ENCODE assay signal across 34 cellular contexts in the genomic region with DNA sequence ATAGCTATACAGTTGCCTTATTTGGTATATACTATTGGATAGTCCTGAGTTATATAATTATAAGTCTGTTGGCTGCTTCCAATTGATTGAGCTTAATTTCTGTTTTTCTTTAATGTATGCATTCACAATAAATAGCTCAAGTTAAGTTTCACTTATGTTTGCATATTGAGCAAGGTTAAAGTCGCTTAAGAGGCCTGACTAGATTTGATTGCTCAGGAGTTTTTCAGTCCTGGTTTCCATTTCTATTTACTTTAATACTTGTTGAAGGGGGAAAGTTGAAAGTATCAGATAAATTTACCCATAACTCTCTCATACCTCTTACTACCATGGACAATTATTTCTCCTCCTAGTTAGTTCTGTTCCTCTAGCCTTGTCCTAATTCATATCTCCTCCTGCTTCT.
"Had no signal": no experiment of that assay in that cellular context is flagged by ENCODE, and none has a peak within 500 bp of the region (broad histone marks: within the 10 kb centered on the region; RNA-seq: fewer than 3 reads in every experiment).

No MANE protein-coding gene starts in this region.

- H3K36me3 ChIP-seq: ascending aorta, breast epithelium, cardiac muscle cell, colonic mucosa, esophagus squamous epithelium, gastroesophageal sphincter, heart right ventricle, WERI-Rb-1 had no signal

- H3K4me3 Mint-ChIP-seq: activated B cell treated with CpG ODN at 0.5 μM for 24 hours; activated CD4-positive, alpha-beta memory T cell treated with anti-CD3 and anti-CD28 coated beads for 36 hours; activated CD4-positive, alpha-beta T cell treated with anti-CD3 and anti-CD28 coated beads, Interleukin-2, amount 10 ng/mL, durations not matched to agents 24 days and 14 days; activated CD8-positive, alpha-beta memory T cell treated with anti-CD3 and anti-CD28 coated beads, Interleukin-2, amount 10 ng/mL, durations not matched to agents 7 days and 5 days; activated CD8-positive, alpha-beta T cell treated with anti-CD3 and anti-CD28 coated beads, Interleukin-2, amount 10 ng/mL, durations not matched to agents 7 days and 5 days; activated naive CD4-positive, alpha-beta T cell treated with anti-CD3 and anti-CD28 coated beads for 36 hours; activated naive CD8-positive, alpha-beta T cell treated with anti-CD3 and anti-CD28 coated beads, Interleukin-2, amount 10 ng/mL, durations not matched to agents 7 days and 5 days; activated T-helper 1 cell treated with anti-CD3 and anti-CD28 coated beads, Interleukin-12 subunit alpha, Interleukin-12 subunit beta, Interleukin-2, Interleukin-4 antibody, amounts not matched to agents 30 ng/mL and 10 ng/mL and 1 ng/mL, durations not matched to agents 14 hours and 24 hours and 36 hours; brain; T-helper 17 cell; T-helper 2 cell treated with Interferon-gamma antibody and Interleukin-4, amounts not matched to agents 5 μg/mL and 100 μg/mL, for 36 hours had no signal

- H3K4me1 Mint-ChIP-seq: activated B cell treated with CpG ODN at 0.5 μM for 24 hours; activated CD4-positive, alpha-beta T cell treated with anti-CD3 and anti-CD28 coated beads, Interleukin-2, amount 10 ng/mL, durations not matched to agents 24 days and 14 days; activated CD8-positive, alpha-beta memory T cell treated with anti-CD3 and anti-CD28 coated beads, Interleukin-2, amount 10 ng/mL, durations not matched to agents 7 days and 5 days; activated naive CD8-positive, alpha-beta T cell treated with anti-CD3 and anti-CD28 coated beads, Interleukin-2, amount 10 ng/mL, durations not matched to agents 7 days and 5 days; brain; T-helper 17 cell had no signal

- H3K9me3 ChIP-seq: ascending aorta, breast epithelium, colonic mucosa, esophagus squamous epithelium, gastroesophageal sphincter, heart right ventricle had no signal

- H3K36me3 Mint-ChIP-seq: activated CD4-positive, alpha-beta memory T cell treated with anti-CD3 and anti-CD28 coated beads for 36 hours; activated CD8-positive, alpha-beta memory T cell treated with anti-CD3 and anti-CD28 coated beads, Interleukin-2, amount 10 ng/mL, durations not matched to agents 7 days and 5 days; activated naive CD4-positive, alpha-beta T cell treated with anti-CD3 and anti-CD28 coated beads, Interleukin-2, amount 50 U/mL, for 72 hours; activated naive CD8-positive, alpha-beta T cell treated with anti-CD3 and anti-CD28 coated beads, Interleukin-2, amount 10 ng/mL, durations not matched to agents 7 days and 5 days; brain had no signal

- H3K27ac Mint-ChIP-seq: activated B cell treated with CpG ODN at 0.5 μM for 24 hours; activated CD4-positive, alpha-beta memory T cell treated with anti-CD3 and anti-CD28 coated beads for 36 hours; activated CD4-positive, alpha-beta T cell treated with anti-CD3 and anti-CD28 coated beads, Interleukin-2, amount 10 ng/mL, durations not matched to agents 24 days and 14 days; activated CD8-positive, alpha-beta memory T cell treated with anti-CD3 and anti-CD28 coated beads, Interleukin-2, amount 10 ng/mL, durations not matched to agents 7 days and 5 days; activated CD8-positive, alpha-beta T cell treated with anti-CD3 and anti-CD28 coated beads, Interleukin-2, amount 10 ng/mL, durations not matched to agents 7 days and 5 days; activated naive CD4-positive, alpha-beta T cell treated with anti-CD3 and anti-CD28 coated beads for 36 hours; activated naive CD4-positive, alpha-beta T cell treated with anti-CD3 and anti-CD28 coated beads, Interleukin-2, amount 50 U/mL, for 72 hours; activated naive CD8-positive, alpha-beta T cell treated with anti-CD3 and anti-CD28 coated beads, Interleukin-2, amount 10 ng/mL, durations not matched to agents 7 days and 5 days; activated T-helper 1 cell treated with anti-CD3 and anti-CD28 coated beads, Interleukin-12 subunit alpha, Interleukin-12 subunit beta, Interleukin-2, Interleukin-4 antibody, amounts not matched to agents 30 ng/mL and 10 ng/mL and 1 ng/mL, durations not matched to agents 14 hours and 24 hours and 36 hours; activated T-helper 2 cell treated with anti-CD3 and anti-CD28 coated beads, Interferon-gamma antibody, Interleukin-2, Interleukin-4, amounts not matched to agents 10 μg/mL and 5 μg/mL and 100 μg/mL, durations not matched to agents 14 hours and 24 hours and 36 hours; brain; T-helper 17 cell; T-helper 2 cell treated with Interferon-gamma antibody and Interleukin-4, amounts not matched to agents 5 μg/mL and 100 μg/mL, for 36 hours had no signal

- FAIRE-seq: endometrium, endothelial cell of umbilical vein had no signal

- DNase-seq: activated B cell treated with CpG ODN at 0.5 μM for 24 hours; activated CD4-positive, alpha-beta memory T cell treated with anti-CD3 and anti-CD28 coated beads for 36 hours; activated CD4-positive, alpha-beta T cell treated with anti-CD3 and anti-CD28 coated beads, Interleukin-2, amount 10 ng/mL, durations not matched to agents 24 days and 14 days; activated CD8-positive, alpha-beta memory T cell treated with anti-CD3 and anti-CD28 coated beads, Interleukin-2, amount 10 ng/mL, durations not matched to agents 7 days and 5 days; activated CD8-positive, alpha-beta memory T cell treated with anti-CD3 and anti-CD28 coated beads, Interleukin-2, amount 50 U/mL, for 4 hours; activated CD8-positive, alpha-beta T cell treated with anti-CD3 and anti-CD28 coated beads, Interleukin-2, amount 10 ng/mL, durations not matched to agents 7 days and 5 days; activated effector memory CD4-positive, alpha-beta T cell treated with anti-CD3 and anti-CD28 coated beads, Interleukin-2, amount 50 U/mL, for 16 hours; activated naive CD4-positive, alpha-beta T cell treated with anti-CD3 and anti-CD28 coated beads for 36 hours; activated naive CD8-positive, alpha-beta T cell treated with anti-CD3 and anti-CD28 coated beads, Interleukin-2, amount 10 ng/mL, durations not matched to agents 7 days and 5 days; activated T-cell treated with anti-CD3 and anti-CD28 coated beads, Interleukin-2, amount 50 U/mL, for 1 hour; activated T-cell treated with anti-CD3 and anti-CD28 coated beads, Interleukin-2, amount 50 U/mL, for 48 hours; central memory CD4-positive, alpha-beta T cell; cerebellar nuclear complex; colonic mucosa; effector CD8-positive, alpha-beta T cell; esophagus squamous epithelium; foreskin melanocyte; heart right ventricle; T-helper 17 cell; T1000; WERI-Rb-1 had no signal

- H3K4me1 ChIP-seq: ascending aorta, breast epithelium, colonic mucosa, gastroesophageal sphincter, heart right ventricle had no signal

- H3K4me3 ChIP-seq: ascending aorta, breast epithelium, cardiac muscle cell, colonic mucosa, esophagus squamous epithelium, gastroesophageal sphincter, heart right ventricle had no signal

- ATAC-seq: activated CD4-positive, CD25-positive, alpha-beta regulatory T cell treated with anti-CD3 and anti-CD28 coated beads, Interleukin-2, amount 50 U/mL, for 24 hours; activated CD8-positive, alpha-beta memory T cell treated with anti-CD3 and anti-CD28 coated beads, Interleukin-2, amount 10 ng/mL, durations not matched to agents 7 days and 5 days; activated CD8-positive, alpha-beta T cell treated with anti-CD3 and anti-CD28 coated beads, Interleukin-2, amount 10 ng/mL, durations not matched to agents 7 days and 5 days; activated naive CD4-positive, alpha-beta T cell treated with anti-CD3 and anti-CD28 coated beads, Interleukin-2, amount 50 U/mL, for 72 hours; gastroesophageal sphincter; heart right ventricle; T-helper 17 cell had no signal

- H3K27me3 ChIP-seq: ascending aorta, breast epithelium, cardiac muscle cell, colonic mucosa, esophagus squamous epithelium, gastroesophageal sphincter, heart right ventricle had no signal

- H3K9me3 Mint-ChIP-seq: activated B cell treated with CpG ODN at 0.5 μM for 24 hours; activated CD4-positive, alpha-beta memory T cell treated with anti-CD3 and anti-CD28 coated beads for 36 hours; activated CD4-positive, alpha-beta T cell treated with anti-CD3 and anti-CD28 coated beads, Interleukin-2, amount 10 ng/mL, durations not matched to agents 24 days and 14 days; activated naive CD4-positive, alpha-beta T cell treated with anti-CD3 and anti-CD28 coated beads for 36 hours; activated naive CD4-positive, alpha-beta T cell treated with anti-CD3 and anti-CD28 coated beads, Interleukin-2, amount 50 U/mL, for 72 hours; activated naive CD8-positive, alpha-beta T cell treated with anti-CD3 and anti-CD28 coated beads, Interleukin-2, amount 10 ng/mL, durations not matched to agents 7 days and 5 days; activated T-helper 1 cell treated with anti-CD3 and anti-CD28 coated beads, Interleukin-12 subunit alpha, Interleukin-12 subunit beta, Interleukin-2, Interleukin-4 antibody, amounts not matched to agents 30 ng/mL and 10 ng/mL and 1 ng/mL, durations not matched to agents 14 hours and 24 hours and 36 hours; activated T-helper 2 cell treated with anti-CD3 and anti-CD28 coated beads, Interferon-gamma antibody, Interleukin-2, Interleukin-4, amounts not matched to agents 10 μg/mL and 5 μg/mL and 100 μg/mL, durations not matched to agents 14 hours and 24 hours and 36 hours; brain; T-helper 2 cell treated with Interferon-gamma antibody and Interleukin-4, amounts not matched to agents 5 μg/mL and 100 μg/mL, for 36 hours had no signal

- H3K27me3 Mint-ChIP-seq: activated B cell treated with CpG ODN at 0.5 μM for 24 hours; activated CD4-positive, alpha-beta T cell treated with anti-CD3 and anti-CD28 coated beads, Interleukin-2, amount 10 ng/mL, durations not matched to agents 24 days and 14 days; activated naive CD8-positive, alpha-beta T cell treated with anti-CD3 and anti-CD28 coated beads, Interleukin-2, amount 10 ng/mL, durations not matched to agents 7 days and 5 days; brain had no signal

- H3K27ac ChIP-seq: ascending aorta, breast epithelium, cardiac muscle cell, colonic mucosa, epithelial cell of prostate, esophagus squamous epithelium, gastroesophageal sphincter, heart right ventricle, WERI-Rb-1 had no signal
